Comparison of ENCODE assay signal across 10 cellular contexts in the genomic region with DNA sequence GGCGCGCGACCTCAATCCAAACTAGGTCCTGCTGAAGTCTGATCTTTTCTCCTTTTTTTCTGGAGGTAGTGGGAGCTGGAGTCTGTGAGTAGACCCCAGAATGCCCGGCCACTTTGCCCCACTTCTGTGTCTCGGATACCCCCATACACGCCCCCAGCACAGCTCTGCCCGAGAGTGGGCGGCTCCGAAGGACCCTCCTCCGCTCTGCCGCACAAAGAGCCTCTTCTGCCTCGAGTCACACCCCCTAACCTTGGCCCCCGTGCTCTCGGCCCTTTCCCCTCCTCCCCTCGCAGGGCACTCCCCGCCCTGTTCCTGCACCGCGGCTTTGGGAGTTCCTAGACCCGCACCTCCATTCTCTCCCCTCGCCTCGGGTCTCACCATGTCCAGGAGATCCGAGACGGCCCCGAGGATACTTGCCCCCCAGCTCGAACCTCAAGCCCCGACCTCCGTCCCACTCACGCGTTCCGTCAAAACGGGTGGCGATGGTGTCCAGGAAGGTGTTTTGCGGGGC. TPM values are rescaled to one million over a fixed set of nuclear protein-coding genes. Genes with fewer than 3 reads are reported as not detected.
DNase-seq lines count a peak whose midpoint lies in the region; ATAC-seq and TF ChIP-seq lines count a peak whose summit lies in the region.
"Had no signal": no experiment of that assay in that cellular context is flagged by ENCODE, and none has a peak within 500 bp of the region (broad histone marks: within the 10 kb centered on the region; RNA-seq: fewer than 3 reads in every experiment).

No MANE protein-coding gene starts in this region.

- peak overlapping the region; percentile 7 for H3K4me3 Mint-ChIP-seq in activated naive CD8-positive, alpha-beta T cell treated with anti-CD3 and anti-CD28 coated beads for 36 hours
- H3K4me3 Mint-ChIP-seq in HFFc6 = no peak overlapping the region

- H3K27me3 ChIP-seq in left ventricle myocardium inferior (ENCODE audit: low read depth) = peaks cover 34% of the 10 kb centered on the region

- H3K27ac ChIP-seq in left ventricle myocardium inferior (replicated peaks) (peak overlapping the region; percentile 8), mesodermal cell (ENCODE audit: low read depth, low read length, severe bottlenecking) (no peak overlapping the region)
- H3K27ac ChIP-seq: thyroid gland had no signal

- H3K9me3 ChIP-seq in left ventricle myocardium inferior (replicated peaks) = no peaks in the 10 kb centered on the region
- H3K9me3 ChIP-seq in mesodermal cell (ENCODE audit: control insufficient read depth, low read length) = no peaks in the 10 kb centered on the region
- H3K9me3 ChIP-seq: thyroid gland had no signal

- H3K4me1 Mint-ChIP-seq in activated naive CD8-positive, alpha-beta T cell treated with anti-CD3 and anti-CD28 coated beads for 36 hours = peaks cover 39% of the 10 kb centered on the region
- H3K4me1 Mint-ChIP-seq in HFFc6 (ENCODE audit: low read depth) = peaks cover 24% of the 10 kb centered on the region

- DNase-seq in left ventricle myocardium inferior = no peak
- no peak for DNase-seq in left cardiac atrium
- DNase-seq in activated naive CD8-positive, alpha-beta T cell treated with anti-CD3 and anti-CD28 coated beads for 36 hours = no peak
- DNase-seq in NCI-H774 (lab: John Stamatoyannopoulos, UW) = no peak
- no peak for DNase-seq in HFFc6
- no peak for DNase-seq in NCI-H446 (lab: John Stamatoyannopoulos, UW)
- no peak for DNase-seq in medulla oblongata (ENCODE audit: extremely low spot score)

- no peaks in the 10 kb centered on the region for H3K36me3 Mint-ChIP-seq in activated naive CD8-positive, alpha-beta T cell treated with anti-CD3 and anti-CD28 coated beads for 36 hours
- no peaks in the 10 kb centered on the region for H3K36me3 Mint-ChIP-seq in HFFc6 (ENCODE audit: low read depth)

- ATAC-seq in left cardiac atrium = no peak

- TF ChIP-seq CTCF in left ventricle myocardium inferior (IDR thresholded peaks at IDR 0.05; ENCODE audit: borderline replicate concordance) (no peak), HFFc6 (IDR thresholded peaks at IDR 0.05) (no peak)

- H3K4me3 ChIP-seq in left ventricle myocardium inferior = peak overlapping the region; percentile 66
- peak overlapping the region; percentile 2 for H3K4me3 ChIP-seq in mesodermal cell (ENCODE audit: extremely low read depth, insufficient read depth, low read length, poor library complexity, severe bottlenecking)

- H3K27ac Mint-ChIP-seq in activated naive CD8-positive, alpha-beta T cell treated with anti-CD3 and anti-CD28 coated beads for 36 hours = no peak overlapping the region
- no peak overlapping the region for H3K27ac Mint-ChIP-seq in HFFc6

- H3K9me3 Mint-ChIP-seq in activated naive CD8-positive, alpha-beta T cell treated with anti-CD3 and anti-CD28 coated beads for 36 hours = no peaks in the 10 kb centered on the region
- H3K9me3 Mint-ChIP-seq in HFFc6 = no peaks in the 10 kb centered on the region

- intact Hi-C loops in left ventricle myocardium inferior (cut with micrococcal nuclease) (no loop called here), left cardiac atrium (cut with DNase I) (loop anchor here in 1 of 2 donors (5.0 kb wide), 1 partner anchor 63 kb away; no protein-coding TSS in a partner anchor)

- H3K27me3 Mint-ChIP-seq in activated naive CD8-positive, alpha-beta T cell treated with anti-CD3 and anti-CD28 coated beads for 36 hours = peaks cover 47% of the 10 kb centered on the region
- H3K27me3 Mint-ChIP-seq in HFFc6 (ENCODE audit: insufficient read depth) = peaks cover 19% of the 10 kb centered on the region

- peaks cover 43% of the 10 kb centered on the region for H3K4me1 ChIP-seq in left ventricle myocardium inferior
- H3K4me1 ChIP-seq in mesodermal cell (ENCODE audit: control insufficient read depth, insufficient read depth, low read length, poor library complexity, severe bottlenecking) = peaks cover 7% of the 10 kb centered on the region

- WGBS in mesodermal cell (ENCODE audit: insufficient coverage in 2 of 2), 2 experiments = 1 to 4% methylated on average over 19 to 24 of the region's 33 CpGs

- H3K36me3 ChIP-seq in left ventricle myocardium inferior = no peaks in the 10 kb centered on the region
- no peaks in the 10 kb centered on the region for H3K36me3 ChIP-seq in mesodermal cell (ENCODE audit: control insufficient read depth, insufficient read depth, low read length)
- H3K36me3 ChIP-seq: thyroid gland had no signal

RNA-seq across cellular contexts. Expression of a gene that starts 0.5 kb away (rescaled TPM):
- 0.16 TPM for total RNA-seq in left ventricle myocardium inferior
- total RNA-seq in left cardiac atrium = under 1 TPM; 0.18 to 0.21 TPM
- under 1 TPM; 0.39 to 0.44 TPM for total RNA-seq in activated naive CD8-positive, alpha-beta T cell treated with anti-CD3 and anti-CD28 coated beads for 36 hours
- polyA plus RNA-seq in mesodermal cell (2013, experiment 1 of 2) = 0.07 TPM
- not detected for polyA plus RNA-seq in mesodermal cell (2013, experiment 2 of 2)
- total RNA-seq in HFFc6 (2021; fragmentation: NEBNext Ultra II Directional; extraction: Animal tissue kit (Norgen Biotek cat#: 25700)) = not detected
- total RNA-seq: thyroid gland had no signal

RNA-seq across cellular contexts. Expression of a gene that starts 4.8 kb away (rescaled TPM):
- total RNA-seq in left ventricle myocardium inferior (not detected), left cardiac atrium (not detected)
- total RNA-seq in activated naive CD8-positive, alpha-beta T cell treated with anti-CD3 and anti-CD28 coated beads for 36 hours = not detected
- polyA plus RNA-seq in mesodermal cell (2013, experiment 1 of 2) = not detected
- not detected for polyA plus RNA-seq in mesodermal cell (2013, experiment 2 of 2)
- not detected for total RNA-seq in HFFc6 (2021; fragmentation: NEBNext Ultra II Directional; extraction: Animal tissue kit (Norgen Biotek cat#: 25700))
- total RNA-seq: LHCN-M2, thyroid gland had no signal

RNA-seq across cellular contexts. Expression of a gene that starts 13.8 kb away (rescaled TPM):
- 8.4 TPM for total RNA-seq in left ventricle myocardium inferior
- total RNA-seq in left cardiac atrium = 10 to 100 TPM; 10.4 to 11.7 TPM
- 10 to 100 TPM; 13.6 to 14.6 TPM for total RNA-seq in activated naive CD8-positive, alpha-beta T cell treated with anti-CD3 and anti-CD28 coated beads for 36 hours
- polyA plus RNA-seq in mesodermal cell (2013, experiment 1 of 2) = 7.5 TPM
- 7.3 TPM for polyA plus RNA-seq in mesodermal cell (2013, experiment 2 of 2)
- total RNA-seq in HFFc6 (2021; fragmentation: NEBNext Ultra II Directional; extraction: Animal tissue kit (Norgen Biotek cat#: 25700)) = 1 to 10 TPM; 1.5 to 7.5 (median 6.4) TPM

RNA-seq across cellular contexts. Expression of a gene that starts 25.7 kb away (rescaled TPM):
- total RNA-seq in left ventricle myocardium inferior (38.6 TPM), left cardiac atrium (10 to 100 TPM; 68.2 to 72.6 TPM)
- 10 to 100 TPM; 44.4 to 48.9 TPM for total RNA-seq in activated naive CD8-positive, alpha-beta T cell treated with anti-CD3 and anti-CD28 coated beads for 36 hours
- polyA plus RNA-seq in mesodermal cell (2013, experiment 1 of 2) = 137 TPM
- polyA plus RNA-seq in mesodermal cell (2013, experiment 2 of 2) = 122 TPM
- total RNA-seq in HFFc6 (2021; fragmentation: NEBNext Ultra II Directional; extraction: Animal tissue kit (Norgen Biotek cat#: 25700)) = 100 to 1,000 TPM; 184 to 204 (median 193) TPM

RNA-seq across cellular contexts. Expression of a gene that starts 57.9 kb away (rescaled TPM):
- total RNA-seq in left ventricle myocardium inferior = not detected
- under 1 TPM in 1 of 2 donors, not detected in 1; 0.24 TPM for total RNA-seq in left cardiac atrium
- total RNA-seq in activated naive CD8-positive, alpha-beta T cell treated with anti-CD3 and anti-CD28 coated beads for 36 hours = under 1 TPM; 0.18 to 0.33 TPM
- 0.15 TPM for polyA plus RNA-seq in mesodermal cell (2013, experiment 1 of 2)
- not detected for polyA plus RNA-seq in mesodermal cell (2013, experiment 2 of 2)
- total RNA-seq in HFFc6 (2021; fragmentation: NEBNext Ultra II Directional; extraction: Animal tissue kit (Norgen Biotek cat#: 25700)) = not detected
- total RNA-seq: LHCN-M2 had no signal
